Comparison of ENCODE assay signal across 8 cellular contexts in genomic region chr3:11600501-11601282, GRCh38. TPM values are rescaled to one million over a fixed set of nuclear protein-coding genes. Genes with fewer than 3 reads are reported as not detected.
DNase-seq lines count a peak whose midpoint lies in the region; TF ChIP-seq lines count a peak whose summit lies in the region.

No MANE protein-coding gene starts in this region.

- peak; percentile 99 for DNase-seq in A172 (ENCODE audit: low spot score)
- no peak for DNase-seq in LNCaP clone FGC (ENCODE audit: low read depth)
- DNase-seq in dermis microvascular lymphatic vessel endothelial cell (ENCODE audit: low read depth in 2 of 2) = peak; percentile 72 to 96
- peak; percentile 78 to 92 for DNase-seq in lower leg skin (ENCODE audit: low spot score in 2 of 2)
- peak; percentile 75 to 91 for DNase-seq in tibial artery
- no peak for DNase-seq in activated T-cell treated with anti-CD3 and anti-CD28 coated beads, Interleukin-2, amount 50 U/mL, for 48 hours
- DNase-seq in GM20000 (ENCODE audit: low spot score) = no peak
- DNase-seq in NCI-H510A (lab: John Stamatoyannopoulos, UW) = no peak

- H3K27ac ChIP-seq in tibial artery = peak overlapping the region; percentile 81 to 91

- 22 to 28% methylated on average over 17 to 18 of the region's 18 CpGs for WGBS in lower leg skin, 2 donors

- TF ChIP-seq CTCF in LNCaP clone FGC (IDR thresholded peaks at IDR 0.05; ENCODE audit: control insufficient read depth, extremely low read depth, insufficient read depth) = 0 out of 2 replicates have a peak, but pooled peaks have one; percentile 3
- TF ChIP-seq CTCF in lower leg skin (IDR thresholded peaks at IDR 0.05) = no peak
- TF ChIP-seq CTCF in tibial artery (IDR thresholded peaks at IDR 0.05) = no peak
- TF ChIP-seq CTCF in GM20000 (IDR thresholded peaks at IDR 0.05; ENCODE audit: extremely low read depth, missing control alignments) = no peak

- intact Hi-C loops in lower leg skin (cut with DNase I; ENCODE audit: low total_unique reads) = no loop called here
- intact Hi-C loops in tibial artery (cut with DNase I; ENCODE audit: low total_unique reads) = no loop called here

- no peak overlapping the region for H3K4me3 ChIP-seq in LNCaP clone FGC (ENCODE audit: low read depth, low read length)
- no peak overlapping the region for H3K4me3 ChIP-seq in lower leg skin (ENCODE audit: low read depth, poor library complexity, severe bottlenecking)
- no peak overlapping the region for H3K4me3 ChIP-seq in tibial artery

- no peaks in the 10 kb centered on the region for H3K36me3 ChIP-seq in tibial artery

- H3K27me3 ChIP-seq in tibial artery = no peaks in the 10 kb centered on the region

- no peaks in the 10 kb centered on the region for H3K9me3 ChIP-seq in tibial artery

- no peak for TF ChIP-seq POLR2A in lower leg skin (IDR thresholded peaks at IDR 0.05)

- H3K4me1 ChIP-seq in tibial artery = peaks cover 7 to 86% (median 59%) of the 10 kb centered on the region in 4 donors

RNA-seq across cellular contexts. Expression of gene VGLL4, which starts 43.0 kb away (rescaled TPM):
- 51.3 and 63.4 TPM in 2 replicates for total RNA-seq in A172 (2014; rRNA removed; shearing (Covaris generic))
- 52.1 and 75.1 TPM in 2 replicates for total RNA-seq in dermis microvascular lymphatic vessel endothelial cell
- total RNA-seq in lower leg skin = 100 to 1,000 TPM in 1 of 4 donors, 10 to 100 TPM in 3; 59.5 to 117 (median 80.9) TPM

Comparison
In these comparisons a context has a peak if more than half of its experiments do, and no peak if none do; other contexts are left out.
1. DNase-seq: peak in A172 (single experiment), dermis microvascular lymphatic vessel endothelial cell (2 of 2), lower leg skin (2 of 2) and tibial artery (2 of 2); none in LNCaP clone FGC (single experiment), activated T-cell treated with anti-CD3 and anti-CD28 coated beads, Interleukin-2, amount 50 U/mL, for 48 hours (0 of 2), GM20000 (single experiment) and NCI-H510A (single experiment).